Comparison of ENCODE assay signal across 25 cellular contexts in genomic region chr20:31908424-31908823, GRCh38. TPM values are rescaled to one million over a fixed set of nuclear protein-coding genes. Genes with fewer than 3 reads are reported as not detected.
DNase-seq lines count a peak whose midpoint lies in the region; ATAC-seq and TF ChIP-seq lines count a peak whose summit lies in the region.
"Had no signal": no experiment of that assay in that cellular context is flagged by ENCODE, and none has a peak within 500 bp of the region (broad histone marks: within the 10 kb centered on the region; RNA-seq: fewer than 3 reads in every experiment).

No MANE protein-coding gene starts in this region.

- H3K4me3 Mint-ChIP-seq in Calu3 (ENCODE audit: low read depth, unreplicated experiment), result no peak overlapping the region
- no peak overlapping the region for H3K4me3 Mint-ChIP-seq in stimulated activated naive B cell treated with anti-CD40 and anti-IgM and Interleukin-4, amounts not matched to agents 10 μg/mL and 1 μg/mL and 100 μg/mL, for 72 hours
- H3K4me3 Mint-ChIP-seq: HFFc6 had no signal

- no CpG with 5 or more reads among the region's 11 CpGs for whole genome bisulfite sequencing in neuronal stem cell (ENCODE audit: extremely low coverage in 2 of 2, insufficient read length in 2 of 2, insufficient replicate concordance in 1 of 2), 2 donors

- H3K27ac ChIP-seq in neuronal stem cell (replicated peaks; ENCODE audit: low read length), result no peak overlapping the region
- H3K27ac ChIP-seq: Peyer's patch, SJCRH30 had no signal

- TF ChIP-seq CTCF in Calu3 (IDR thresholded peaks at IDR 0.05; ENCODE audit: unreplicated experiment), result no peak

- H3K14ac ChIP-seq in neuronal stem cell (ENCODE audit: low read length), result no peak overlapping the region

- no peak overlapping the region for H3K4me2 ChIP-seq in neuronal stem cell (ENCODE audit: insufficient read depth, low read length, poor library complexity, severe bottlenecking)

- CTCF ChIA-PET in Calu3 (lab: Charles Lee), result interaction anchor here (0.7 to 1.2 kb wide), 3 partner anchors 12 to 408 kb away, joined by 3 to 4 read pairs (median 3); no protein-coding TSS in a partner anchor

- no peaks in the 10 kb centered on the region for H3K9me3 Mint-ChIP-seq in Calu3 (ENCODE audit: low read depth, unreplicated experiment)
- H3K9me3 Mint-ChIP-seq in stimulated activated naive B cell treated with anti-CD40 and anti-IgM and Interleukin-4, amounts not matched to agents 10 μg/mL and 1 μg/mL and 100 μg/mL, for 72 hours, result no peaks in the 10 kb centered on the region
- H3K9me3 Mint-ChIP-seq: HFFc6 had no signal

- no peak overlapping the region for H3K27ac Mint-ChIP-seq in Calu3 (ENCODE audit: unreplicated experiment)
- H3K27ac Mint-ChIP-seq in stimulated activated naive B cell treated with anti-CD40 and anti-IgM and Interleukin-4, amounts not matched to agents 10 μg/mL and 1 μg/mL and 100 μg/mL, for 72 hours, result no peak overlapping the region
- H3K27ac Mint-ChIP-seq: HFFc6 had no signal

- H3K23ac ChIP-seq in neuronal stem cell (ENCODE audit: low read depth, low read length, poor library complexity), result no peak overlapping the region

- H4K91ac ChIP-seq in neuronal stem cell (ENCODE audit: low read depth, low read length, poor library complexity), result no peak overlapping the region

- no peak overlapping the region for H3K9ac ChIP-seq in neuronal stem cell (ENCODE audit: low read depth, low read length, poor library complexity)

- peak overlapping the region; percentile 10 for H2BK5ac ChIP-seq in neuronal stem cell (ENCODE audit: low read length)

- no peak overlapping the region for H2BK15ac ChIP-seq in neuronal stem cell (ENCODE audit: low read length)

- no peak overlapping the region for H3K4ac ChIP-seq in neuronal stem cell (ENCODE audit: low read length)

- H2AFZ ChIP-seq in neuronal stem cell (ENCODE audit: low read length), result no peak overlapping the region

- H3K27me3 ChIP-seq in MG63 (no peaks in the 10 kb centered on the region), neuronal stem cell (ENCODE audit: control insufficient read depth in 3 of 3, insufficient read depth in 3 of 3, low read depth in 1 of 3, low read length in 3 of 3) (no peaks in the 10 kb centered on the region)
- H3K27me3 ChIP-seq: Peyer's patch had no signal

- no peaks in the 10 kb centered on the region for H3K36me3 Mint-ChIP-seq in Calu3 (ENCODE audit: insufficient read depth, unreplicated experiment)
- H3K36me3 Mint-ChIP-seq in stimulated activated naive B cell treated with anti-CD40 and anti-IgM and Interleukin-4, amounts not matched to agents 10 μg/mL and 1 μg/mL and 100 μg/mL, for 72 hours, result peaks cover 0 to 2% of the 10 kb centered on the region in 2 donors

- H3K27me3 Mint-ChIP-seq in Calu3 (ENCODE audit: unreplicated experiment), result peaks cover 34% of the 10 kb centered on the region
- H3K27me3 Mint-ChIP-seq in stimulated activated naive B cell treated with anti-CD40 and anti-IgM and Interleukin-4, amounts not matched to agents 10 μg/mL and 1 μg/mL and 100 μg/mL, for 72 hours, result peaks cover 0 to 5% of the 10 kb centered on the region in 2 donors

- no peak overlapping the region for H3K4me3 ChIP-seq in MG63
- H3K4me3 ChIP-seq in neuronal stem cell (ENCODE audit: low read length in 2 of 2), result no peak overlapping the region
- H3K4me3 ChIP-seq: K562, Peyer's patch, SJCRH30 had no signal

- DNase-seq in Calu3 (peak; percentile 22), MG63 (peak; percentile 41), neuronal stem cell (ENCODE audit: low spot score) (no peak), cerebellar nuclear complex (lab: John Stamatoyannopoulos, UW) (no peak), T-helper 2 cell (no peak)
- no peak for DNase-seq in stimulated activated naive B cell treated with anti-CD40 and anti-IgM and Interleukin-4, amounts not matched to agents 10 μg/mL and 1 μg/mL and 100 μg/mL, for 72 hours
- DNase-seq: AML-193; C1 segment of cervical spinal cord; H7; HFFc6; NCI-H1092 treated with DMSO at 0.1 percent for 48 hours; NCI-H1436 treated with DMSO at 0.1 percent for 48 hours; NCI-H2029; NCI-H2227 treated with DMSO at 0.1 percent for 48 hours; NCI-H510A; NCI-H748 treated with DMSO at 0.1 percent for 48 hours; NK-92 treated with Interleukin-12 subunit alpha and Interleukin-12 subunit beta, amount 100 ng/mL, for 24 hours; Peyer's patch; SJCRH30 had no signal

- no peak overlapping the region for H3K18ac ChIP-seq in neuronal stem cell (ENCODE audit: low read length)

- H3K9me3 ChIP-seq in MG63 (no peaks in the 10 kb centered on the region), neuronal stem cell (replicated peaks in 1 of 2; ENCODE audit: control insufficient read depth in 2 of 2, insufficient read depth in 1 of 2, low read depth in 1 of 2, low read length in 2 of 2) (no peaks in the 10 kb centered on the region)
- H3K9me3 ChIP-seq: Peyer's patch, SJCRH30 had no signal

- intact Hi-C loops in Calu3 (cut with micrococcal nuclease; ENCODE audit: unreplicated experiment), result no loop called here

- H3K36me3 ChIP-seq in MG63, result no peaks in the 10 kb centered on the region
- H3K36me3 ChIP-seq in neuronal stem cell (replicated peaks in 1 of 2; ENCODE audit: control insufficient read depth in 2 of 2, insufficient read depth in 2 of 2, low read length in 2 of 2), result no peaks in the 10 kb centered on the region
- H3K36me3 ChIP-seq: Peyer's patch, SJCRH30 had no signal

- no peak overlapping the region for H2BK12ac ChIP-seq in neuronal stem cell (ENCODE audit: low read length)

- no TSS peak for BruUV-seq in Calu3 (replicated peaks; lab: Mats Ljungman, UMichigan)

- H4K8ac ChIP-seq in neuronal stem cell (ENCODE audit: low read depth, low read length), result no peak overlapping the region

- ATAC-seq in esophagus mucosa (peak; percentile 95), HG03521 (IDR thresholded peaks at IDR 0.05; ENCODE audit: unreplicated experiment) (no peak)
- no peak for ATAC-seq in stimulated activated naive B cell treated with anti-CD40 and anti-IgM and Interleukin-4, amounts not matched to agents 10 μg/mL and 1 μg/mL and 100 μg/mL, for 72 hours (replicated peaks)
- ATAC-seq: K562 had no signal

- no peaks in the 10 kb centered on the region for H3K79me1 ChIP-seq in neuronal stem cell (ENCODE audit: low read depth, low read length)

- H2BK120ac ChIP-seq in neuronal stem cell (ENCODE audit: low read depth, low read length), result no peak overlapping the region

- peaks cover 0 to 5% of the 10 kb centered on the region in 2 donors for H3K4me1 ChIP-seq in neuronal stem cell (ENCODE audit: control insufficient read depth in 2 of 2, insufficient read depth in 1 of 2, low read depth in 1 of 2, low read length in 2 of 2)
- H3K4me1 ChIP-seq: Peyer's patch, SJCRH30 had no signal

- H3K4me1 Mint-ChIP-seq in Calu3 (ENCODE audit: low read depth, unreplicated experiment), result no peaks in the 10 kb centered on the region
- peaks cover 0 to 3% of the 10 kb centered on the region in 2 donors for H3K4me1 Mint-ChIP-seq in stimulated activated naive B cell treated with anti-CD40 and anti-IgM and Interleukin-4, amounts not matched to agents 10 μg/mL and 1 μg/mL and 100 μg/mL, for 72 hours

- H2AK5ac ChIP-seq in neuronal stem cell (ENCODE audit: low read depth, low read length), result peak overlapping the region; percentile 61

RNA-seq across cellular contexts. Expression of gene TTLL9, which starts 38.0 kb away (rescaled TPM):
- total RNA-seq in Calu3 (2022), result not detected in 2 replicates
- total RNA-seq in MG63 (2014; rRNA removed; shearing (Covaris generic); ENCODE audit: low replicate concordance), result not detected in 2 replicates
- total RNA-seq in esophagus mucosa, result 0.16 TPM
- 0.38 TPM for polyA plus RNA-seq in neuronal stem cell (2013, experiment 1 of 2)
- polyA plus RNA-seq in neuronal stem cell (2013, experiment 2 of 2), result 0.48 TPM
- total RNA-seq: HFFc6, K562, LHCN-M2, SJCRH30 had no signal
- polyA plus RNA-seq: AG04450 had no signal

RNA-seq across cellular contexts. Expression of gene DUSP15, which starts 38.1 kb away (rescaled TPM):
- total RNA-seq in Calu3 (2022) (0.47 TPM in 1 of 2 replicates, not detected in the other), esophagus mucosa (0.64 TPM)
- total RNA-seq in MG63 (2014; rRNA removed; shearing (Covaris generic); ENCODE audit: low replicate concordance), result 1.3 and 1.9 TPM in 2 replicates
- polyA plus RNA-seq in neuronal stem cell (2013, experiment 1 of 2), result 2.1 TPM
- polyA plus RNA-seq in neuronal stem cell (2013, experiment 2 of 2), result 2.1 TPM
- total RNA-seq: HFFc6, K562 had no signal
- polyA plus RNA-seq: AG04450 had no signal

RNA-seq across cellular contexts. Expression of gene PDRG1, which starts 43.4 kb away (rescaled TPM):
- total RNA-seq in Calu3 (2022) (21.4 and 24.5 TPM in 2 replicates), esophagus mucosa (12.2 TPM)
- total RNA-seq in MG63 (2014; rRNA removed; shearing (Covaris generic); ENCODE audit: low replicate concordance), result 31.4 and 31.5 TPM in 2 replicates
- 20.2 TPM for polyA plus RNA-seq in neuronal stem cell (2013, experiment 1 of 2)
- polyA plus RNA-seq in neuronal stem cell (2013, experiment 2 of 2), result 20.3 TPM

RNA-seq across cellular contexts. Expression of gene XKR7, which starts 59.5 kb away (rescaled TPM):
- total RNA-seq in Calu3 (2022), result not detected in 2 replicates
- total RNA-seq in MG63 (2014; rRNA removed; shearing (Covaris generic); ENCODE audit: low replicate concordance), result not detected in 2 replicates
- total RNA-seq in esophagus mucosa, result not detected
- 0.06 TPM for polyA plus RNA-seq in neuronal stem cell (2013, experiment 1 of 2)
- 0.07 TPM for polyA plus RNA-seq in neuronal stem cell (2013, experiment 2 of 2)
- total RNA-seq: A172, HFFc6, LHCN-M2 had no signal
- polyA plus RNA-seq: AG04450, K562 had no signal

Comparison
In these comparisons a context has a peak if more than half of its experiments do, and no peak if none do; other contexts are left out.
1. DNase-seq: peak in Calu3 (single experiment) and MG63 (single experiment); none in neuronal stem cell (single experiment), cerebellar nuclear complex (0 of 2), stimulated activated naive B cell treated with anti-CD40 and anti-IgM and Interleukin-4, amounts not matched to agents 10 μg/mL and 1 μg/mL and 100 μg/mL, for 72 hours (single experiment) and T-helper 2 cell (0 of 5).